In the genomic region with DNA sequence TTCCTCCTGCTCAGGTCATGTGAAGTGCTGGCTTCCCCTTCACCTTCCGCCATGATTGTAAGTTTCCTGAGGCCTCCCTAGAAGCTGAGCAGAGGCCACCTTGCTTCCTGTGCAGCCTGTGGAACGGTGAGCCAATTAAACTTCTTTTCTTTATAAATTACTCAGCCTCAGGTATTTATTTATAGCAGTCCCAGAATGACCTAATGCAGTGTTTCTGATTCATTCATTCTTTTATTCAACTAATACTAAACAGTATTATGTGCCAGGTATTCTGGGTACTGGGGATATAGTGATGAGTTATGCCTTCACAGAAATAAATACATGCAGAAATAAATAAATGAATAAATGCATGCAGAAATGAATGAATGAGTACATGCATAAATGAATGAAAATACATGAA, we compare ENCODE assay signal across 28 cellular contexts.
"Had no signal": no experiment of that assay in that cellular context is flagged by ENCODE, and none has a peak within 500 bp of the region (broad histone marks: within the 10 kb centered on the region; RNA-seq: fewer than 3 reads in every experiment).

No MANE protein-coding gene starts in this region.

- H3K27ac ChIP-seq: ascending aorta, breast epithelium, coronary artery, dorsolateral prefrontal cortex, esophagus muscularis mucosa, gastroesophageal sphincter, heart right ventricle, hepatocyte had no signal

- H3K4me1 ChIP-seq: ascending aorta, breast epithelium, esophagus muscularis mucosa, gastroesophageal sphincter had no signal

- H3K4me3 ChIP-seq: ascending aorta, breast epithelium, coronary artery, dorsolateral prefrontal cortex, esophagus muscularis mucosa, gastroesophageal sphincter, heart right ventricle, hepatocyte had no signal

- ATAC-seq: activated CD4-positive, alpha-beta T cell treated with anti-CD3 and anti-CD28 coated beads for 36 hours; activated CD8-positive, alpha-beta memory T cell treated with anti-CD3 and anti-CD28 coated beads, Interleukin-2, amount 10 ng/mL, durations not matched to agents 7 days and 5 days; activated CD8-positive, alpha-beta T cell treated with anti-CD3 and anti-CD28 coated beads, Interleukin-2, amount 10 ng/mL, durations not matched to agents 7 days and 5 days; activated naive CD4-positive, alpha-beta T cell treated with anti-CD3 and anti-CD28 coated beads, Interleukin-2, amount 50 U/mL, for 72 hours; gastroesophageal sphincter; heart right ventricle had no signal

- H2AFZ ChIP-seq: hepatocyte had no signal

- DNase-seq: activated CD4-positive, alpha-beta memory T cell treated with anti-CD3 and anti-CD28 coated beads for 36 hours; activated CD4-positive, alpha-beta T cell treated with anti-CD3 and anti-CD28 coated beads for 36 hours; activated CD4-positive, alpha-beta T cell treated with anti-CD3 and anti-CD28 coated beads, Interleukin-2, amount 10 ng/mL, durations not matched to agents 24 days and 14 days; activated CD4-positive, CD25-positive, alpha-beta regulatory T cell; activated CD4-positive, CD25-positive, alpha-beta regulatory T cell treated with anti-CD3 and anti-CD28 coated beads, Interleukin-2, amount 50 U/mL, for 72 hours; activated CD8-positive, alpha-beta memory T cell treated with anti-CD3 and anti-CD28 coated beads, Interleukin-2, amount 10 ng/mL, durations not matched to agents 7 days and 5 days; activated CD8-positive, alpha-beta memory T cell treated with anti-CD3 and anti-CD28 coated beads, Interleukin-2, amount 50 U/mL, for 4 hours; activated CD8-positive, alpha-beta T cell treated with anti-CD3 and anti-CD28 coated beads, Interleukin-2, amount 10 ng/mL, durations not matched to agents 7 days and 5 days; activated gamma-delta T cell; activated naive CD4-positive, alpha-beta T cell; activated naive CD4-positive, alpha-beta T cell treated with anti-CD3 and anti-CD28 coated beads, Interleukin-2, amount 10 ng/mL, durations not matched to agents 7 days and 5 days; activated naive CD8-positive, alpha-beta T cell treated with anti-CD3 and anti-CD28 coated beads, Interleukin-2, amount 10 ng/mL, durations not matched to agents 7 days and 5 days; activated T-cell treated with anti-CD3 and anti-CD28 coated beads, Interleukin-2, amount 50 U/mL, for 1 hour; activated T-cell treated with anti-CD3 and anti-CD28 coated beads, Interleukin-2, amount 50 U/mL, for 48 hours; dorsolateral prefrontal cortex; effector memory CD4-positive, alpha-beta T cell; endodermal cell; erythroblast; foreskin melanocyte; heart right ventricle; T-helper 2 cell had no signal

- H3K36me3 ChIP-seq: ascending aorta, breast epithelium, esophagus muscularis mucosa, gastroesophageal sphincter had no signal

- H3K9me3 ChIP-seq: ascending aorta, breast epithelium, esophagus muscularis mucosa, gastroesophageal sphincter, heart right ventricle had no signal

- H3K4me2 ChIP-seq: hepatocyte had no signal

- H3K79me2 ChIP-seq: hepatocyte had no signal

- H3K27me3 ChIP-seq: ascending aorta, breast epithelium, hepatocyte had no signal
